8 cellular contexts compared by ENCODE assay signal in genomic region chr1:237296861-237297260, GRCh38.
"Had no signal": no experiment of that assay in that cellular context is flagged by ENCODE, and none has a peak within 500 bp of the region (broad histone marks: within the 10 kb centered on the region; RNA-seq: fewer than 3 reads in every experiment).

No MANE protein-coding gene starts in this region.

- FAIRE-seq: G401.6, GM12878, GM12891, GM12892, GM18507, GM19239 had no signal

- H3K4me3 ChIP-seq: GM12878 had no signal

- ATAC-seq: GM12878 had no signal

- DNase-seq: GDM1, GF-D8 had no signal
